ENCODE assay signal across 26 cellular contexts in the genomic region with DNA sequence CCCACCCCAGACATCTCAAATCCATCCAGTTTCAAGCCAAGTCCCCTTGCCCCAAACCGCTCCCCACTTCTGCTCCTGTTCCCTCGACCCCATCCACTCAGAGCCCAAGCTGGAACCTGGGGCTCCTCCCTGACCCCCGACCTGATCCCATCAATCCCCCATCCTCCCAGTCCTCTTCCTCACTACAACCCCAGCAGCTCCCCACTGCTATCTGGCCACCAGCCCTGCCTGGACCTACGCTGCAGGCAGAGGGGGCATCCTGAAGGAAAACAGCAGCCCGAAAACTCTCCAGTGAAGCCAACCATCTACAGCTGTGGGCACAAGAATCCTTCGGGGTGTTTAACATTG. TPM values are rescaled to one million over a fixed set of nuclear protein-coding genes. Genes with fewer than 3 reads are reported as not detected.
DNase-seq lines count a peak whose midpoint lies in the region; ATAC-seq, FAIRE-seq and TF ChIP-seq lines count a peak whose summit lies in the region.
"Had no signal": no experiment of that assay in that cellular context is flagged by ENCODE, and none has a peak within 500 bp of the region (broad histone marks: within the 10 kb centered on the region; RNA-seq: fewer than 3 reads in every experiment).

No MANE protein-coding gene starts in this region.

- H3K4me3 Mint-ChIP-seq in endodermal cell = no peak overlapping the region
- H3K4me3 Mint-ChIP-seq: CD4-positive, alpha-beta memory T cell had no signal

- no peaks in the 10 kb centered on the region for H4K20me1 ChIP-seq in HepG2 (ENCODE audit: insufficient read depth, low read length)
- no peaks in the 10 kb centered on the region for H4K20me1 ChIP-seq in hepatocyte (ENCODE audit: insufficient read depth, poor library complexity, severe bottlenecking)

- H3K9me2 ChIP-seq in hepatocyte (replicated peaks; ENCODE audit: insufficient read depth) = no peaks in the 10 kb centered on the region

- TF ChIP-seq EP300 in HepG2 (IDR thresholded peaks at IDR 0.05; ENCODE audit: low read depth in 2 of 2, low read length in 2 of 2) (no peak), HepG2 (CRISPR knock-in tag; IDR thresholded peaks at IDR 0.05; ENCODE audit: borderline replicate concordance) (no peak)

- H3K4me2 ChIP-seq in HepG2 (ENCODE audit: low read depth, low read length) = no peak overlapping the region
- H3K4me2 ChIP-seq in hepatocyte = no peak overlapping the region
- H3K4me2 ChIP-seq: BLaER1 had no signal

- no peak overlapping the region for H3K27ac Mint-ChIP-seq in endodermal cell

- in situ Hi-C loops in HepG2 (cut with HindIII; ENCODE audit: extremely low pct_ligation_motif_present, low pct_unique_long_range_greater_than_20kb) = no loop called here

- POLR2A ChIA-PET in HepG2 (lab: Yijun Ruan, JAX) = interaction anchor here (1.1 kb wide), 1 partner anchor 132 kb away, joined by 4 read pairs; a partner anchor contains a TSS

- peaks cover 4% of the 10 kb centered on the region for H3K27me3 Mint-ChIP-seq in endodermal cell (ENCODE audit: insufficient read depth)

- H3K9ac ChIP-seq in HepG2 (ENCODE audit: insufficient read depth, low read depth, low read length) (no peak overlapping the region), endodermal cell (ENCODE audit: extremely low read depth, low read length, poor library complexity, severe bottlenecking) (no peak overlapping the region)
- H3K9ac ChIP-seq: BLaER1, GM23248 had no signal

- CTCF ChIA-PET in HepG2 (lab: Yijun Ruan, JAX; ENCODE audit: low intra/inter-chr PET ratio, low total read pairs) = no interaction called here

- ATAC-seq in Right ventricle myocardium inferior (no peak), Right ventricle myocardium superior (ENCODE audit: poor library complexity) (no peak), HepG2 (no peak)
- ATAC-seq: GM12878 had no signal

- H3K27ac ChIP-seq in adrenal gland (peak overlapping the region; percentile 19 to 86 (median 78)), HepG2 (ENCODE audit: extremely low read length, insufficient read depth, low read length) (no peak overlapping the region), hepatocyte (no peak overlapping the region), endodermal cell (ENCODE audit: low read depth, low read length) (no peak overlapping the region)
- H3K27ac ChIP-seq: BLaER1, GM23248, HL-60 had no signal

- no peak for FAIRE-seq in HepG2 (lab: Jason Lieb, UNC)
- FAIRE-seq: GM12878, GM19239 had no signal

- H3K4me1 Mint-ChIP-seq in endodermal cell = peaks cover 9% of the 10 kb centered on the region

- DNase-seq in Right ventricle myocardium inferior (ENCODE audit: missing footprints) (peak; percentile 3), Right ventricle myocardium superior (no peak), adrenal gland (no peak), HepG2 (ENCODE audit: low spot score) (no peak), hepatocyte (ENCODE audit: low spot score) (no peak), DMS153 (lab: John Stamatoyannopoulos, UW) (no peak), endodermal cell (no peak)
- DNase-seq: 8988T; Calu3; CD4-positive, alpha-beta memory T cell; DMS53; DND-41; EL; GM23248; IMR-90 had no signal

- no peak for TF ChIP-seq POLR2A in adrenal gland (IDR thresholded peaks at IDR 0.05)
- TF ChIP-seq POLR2A in HepG2 (IDR thresholded peaks at IDR 0.05; ENCODE audit: insufficient read depth in 1 of 2, low read depth in 2 of 2, low read length in 2 of 2) = no peak

- no peak for TF ChIP-seq RAD21 in HepG2 (CRISPR knock-in tag; IDR thresholded peaks at IDR 0.05)

- peaks cover 43 to 57% of the 10 kb centered on the region in 2 donors for H3K4me1 ChIP-seq in adrenal gland (replicated peaks in 1 of 2)
- peaks cover 51% of the 10 kb centered on the region for H3K4me1 ChIP-seq in HepG2 (ENCODE audit: insufficient read depth, low read length)
- H3K4me1 ChIP-seq in hepatocyte (ENCODE audit: insufficient read depth) = peaks cover 6% of the 10 kb centered on the region
- H3K4me1 ChIP-seq in endodermal cell (ENCODE audit: control insufficient read depth, insufficient read depth, low read length) = no peaks in the 10 kb centered on the region

- BruUV-seq in HepG2 (replicated peaks; lab: Mats Ljungman, UMichigan) = no TSS peak

- H3K27me3 ChIP-seq in adrenal gland (no peaks in the 10 kb centered on the region), HepG2 (ENCODE audit: control insufficient read depth in 1 of 2, insufficient read depth in 2 of 2, low read length in 2 of 2) (no peaks in the 10 kb centered on the region; a peak in 1 of 5 replicates), hepatocyte (no peaks in the 10 kb centered on the region), endodermal cell (ENCODE audit: control insufficient read depth, insufficient read depth, low read length, poor library complexity, severe bottlenecking) (no peaks in the 10 kb centered on the region)
- H3K27me3 ChIP-seq: BLaER1 had no signal

- H3K9me3 ChIP-seq in adrenal gland (replicated peaks in 1 of 3) = no peaks in the 10 kb centered on the region
- no peaks in the 10 kb centered on the region for H3K9me3 ChIP-seq in HepG2 (ENCODE audit: low read length)
- no peaks in the 10 kb centered on the region for H3K9me3 ChIP-seq in hepatocyte (ENCODE audit: low read depth)
- H3K9me3 ChIP-seq in endodermal cell (ENCODE audit: control insufficient read depth, low read length) = no peaks in the 10 kb centered on the region
- H3K9me3 ChIP-seq: BLaER1, HAP-1 had no signal

- H2AFZ ChIP-seq in HepG2 (ENCODE audit: low read length) = no peak overlapping the region
- H2AFZ ChIP-seq in hepatocyte = no peak overlapping the region
- H2AFZ ChIP-seq: GM23248 had no signal

- no peaks in the 10 kb centered on the region for H3K9me3 Mint-ChIP-seq in endodermal cell

- H3K4me3 ChIP-seq in adrenal gland = peak overlapping the region in 1 of 4 donors; percentile 32
- H3K4me3 ChIP-seq in HepG2 (replicated peaks in 1 of 3; ENCODE audit: insufficient read depth in 1 of 3, low read depth in 2 of 3, low read length in 3 of 3) = no peak overlapping the region
- no peak overlapping the region for H3K4me3 ChIP-seq in hepatocyte
- H3K4me3 ChIP-seq in endodermal cell (ENCODE audit: low read length) = no peak overlapping the region
- H3K4me3 ChIP-seq: BLaER1, GM12878, GM23248, HAP-1 had no signal

- peaks cover 0 to 6% of the 10 kb centered on the region in 2 donors for H3K36me3 ChIP-seq in adrenal gland (replicated peaks in 1 of 2)
- peaks cover 3 to 4% of the 10 kb centered on the region in 2 experiments; a peak in 2 of 5 replicates for H3K36me3 ChIP-seq in HepG2 (replicated peaks in 1 of 2; ENCODE audit: control insufficient read depth in 1 of 2, insufficient read depth in 2 of 2, low read length in 2 of 2)
- no peaks in the 10 kb centered on the region for H3K36me3 ChIP-seq in hepatocyte (replicated peaks; ENCODE audit: insufficient read depth, low read depth)
- H3K36me3 ChIP-seq in endodermal cell (ENCODE audit: control insufficient read depth, insufficient read depth, low read length) = peaks cover 8% of the 10 kb centered on the region
- H3K36me3 ChIP-seq: HAP-1 had no signal

- peaks cover 7% of the 10 kb centered on the region for H3K36me3 Mint-ChIP-seq in endodermal cell (ENCODE audit: low read depth)

- 44 to 66% (median 48%) methylated on average over 6 of the region's 6 CpGs for WGBS in adrenal gland, 4 donors
- WGBS in HepG2 (ENCODE audit: low lambda C conversion rate) = 89% methylated on average over 6 of the region's 6 CpGs
- WGBS in hepatocyte (ENCODE audit: low lambda C conversion rate, missing lambda C conversion rate) = 96% methylated on average over 5 of the region's 6 CpGs
- WGBS in endodermal cell (ENCODE audit: insufficient coverage in 1 of 2, insufficient read length in 1 of 2), 2 experiments = 92% methylated on average over 2 to 6 of the region's 6 CpGs

- TF ChIP-seq CTCF in adrenal gland (IDR thresholded peaks at IDR 0.05) (no peak), HepG2 (CRISPR knock-in tag; IDR thresholded peaks at IDR 0.05) (no peak), hepatocyte (IDR thresholded peaks at IDR 0.05; ENCODE audit: poor library complexity) (no peak), endodermal cell (conservative IDR thresholded peaks at IDR 0.05) (no peak)

- H3K79me2 ChIP-seq in HepG2 (ENCODE audit: insufficient read depth, low read length) (peaks cover 11% of the 10 kb centered on the region), hepatocyte (no peaks in the 10 kb centered on the region)

- intact Hi-C loops in Right ventricle myocardium inferior (cut with DNase I) (no loop called here), Right ventricle myocardium superior (cut with DNase I) (no loop called here), adrenal gland (cut with DNase I) (no loop called here), HepG2 (cut with micrococcal nuclease; ENCODE audit: unreplicated experiment) (loop anchor here (10.0 kb wide), 1 partner anchor 214 kb away; no protein-coding TSS in a partner anchor)

RNA-seq across cellular contexts. Expression of a gene that starts 3.9 kb away (rescaled TPM):
- 4.3 TPM for total RNA-seq in Right ventricle myocardium inferior
- 4.6 TPM for total RNA-seq in Right ventricle myocardium superior
- total RNA-seq in adrenal gland = 100 to 1,000 TPM; 314 to 693 (median 494) TPM
- 100 to 1,000 TPM; 159 to 405 (median 254) TPM for polyA plus RNA-seq in adrenal gland
- 99.0 and 116 TPM in 2 replicates for total RNA-seq in HepG2 (2016; rRNA removed; fragmentation: Illumina TruSeq; extraction: Trizol)
- 17.2 and 18.6 TPM in 2 replicates for total RNA-seq in HepG2 (2016; cell fraction: cytosol; rRNA removed; fragmentation: Illumina TruSeq; extraction: Trizol; ENCODE audit: low read depth)
- total RNA-seq in HepG2 (2016; cell fraction: insoluble cytoplasmic fraction; rRNA removed; fragmentation: Illumina TruSeq; extraction: Trizol) = 96.0 and 122 TPM in 2 replicates
- 33.1 and 34.8 TPM in 2 replicates for total RNA-seq in HepG2 (2016; cell fraction: membrane; rRNA removed; fragmentation: Illumina TruSeq; extraction: Trizol)
- total RNA-seq in HepG2 (2016; cell fraction: nucleus; rRNA removed; fragmentation: Illumina TruSeq; extraction: Trizol) = 59.6 and 66.9 TPM in 2 replicates
- 23.4 and 27.7 TPM in 2 replicates for polyA plus RNA-seq in HepG2 (2011; rRNA removed)
- polyA plus RNA-seq in HepG2 (2011; cell fraction: cytosol; rRNA removed) = 25.9 and 36.5 TPM in 2 replicates
- polyA plus RNA-seq in HepG2 (2011; cell fraction: nucleus; rRNA removed) = 50.2 and 50.3 TPM in 2 replicates
- polyA plus RNA-seq in HepG2 (2012) = 12.3 and 15.3 TPM in 2 replicates
- 13.6 and 16.1 TPM in 2 replicates for polyA plus RNA-seq in HepG2 (2016; cell fraction: cytosol; fragmentation: Illumina TruSeq; extraction: Trizol; ENCODE audit: low read depth)
- 83.4 and 93.7 TPM in 2 replicates for polyA plus RNA-seq in HepG2 (2016; cell fraction: insoluble cytoplasmic fraction; fragmentation: Illumina TruSeq; extraction: Trizol; ENCODE audit: low read depth)
- polyA plus RNA-seq in HepG2 (2016; cell fraction: membrane; fragmentation: Illumina TruSeq; extraction: Trizol; ENCODE audit: low read depth) = 21.8 and 25.0 TPM in 2 replicates
- polyA plus RNA-seq in HepG2 (2016; cell fraction: nucleus; fragmentation: Illumina TruSeq; extraction: Trizol; ENCODE audit: insufficient read depth, low read depth) = 111 and 113 TPM in 2 replicates
- polyA minus RNA-seq in HepG2 (2011; rRNA and poly(A)+ RNA removed; ENCODE audit: low replicate concordance) = 11.0 and 40.8 TPM in 2 replicates
- 14.0 and 15.4 TPM in 2 replicates for polyA minus RNA-seq in HepG2 (2011; cell fraction: cytosol; rRNA and poly(A)+ RNA removed)
- 10.0 and 10.6 TPM in 2 replicates for polyA minus RNA-seq in HepG2 (2011; cell fraction: nucleus; rRNA and poly(A)+ RNA removed)
- total RNA-seq in hepatocyte = 9.3 and 12.2 TPM in 2 replicates
- 14.2 and 17.8 TPM in 2 replicates for polyA plus RNA-seq in hepatocyte
- total RNA-seq in endodermal cell = 10 to 100 TPM; 17.3 to 19.4 TPM
- 14.8 TPM for polyA plus RNA-seq in endodermal cell (2013, experiment 1 of 2)
- 13.9 TPM for polyA plus RNA-seq in endodermal cell (2013, experiment 2 of 2)

RNA-seq across cellular contexts. Expression of a gene that starts 9.2 kb away (rescaled TPM):
- 1.2 TPM for total RNA-seq in Right ventricle myocardium inferior
- total RNA-seq in Right ventricle myocardium superior = 0.65 TPM
- 10 to 100 TPM in 1 of 8 donors, 1 to 10 TPM in 6, under 1 TPM in 1; 0.42 to 16.4 (median 2.9) TPM for total RNA-seq in adrenal gland
- polyA plus RNA-seq in adrenal gland = 1 to 10 TPM in 2 of 3 donors, under 1 TPM in 1; 0.70 to 6.1 (median 3.2) TPM
- total RNA-seq in HepG2 (2016; rRNA removed; fragmentation: Illumina TruSeq; extraction: Trizol) = 0.11 TPM in 1 of 2 replicates, not detected in the other
- not detected in 2 replicates for total RNA-seq in HepG2 (2016; cell fraction: cytosol; rRNA removed; fragmentation: Illumina TruSeq; extraction: Trizol; ENCODE audit: low read depth)
- 0.15 TPM in 1 of 2 replicates, not detected in the other for total RNA-seq in HepG2 (2016; cell fraction: insoluble cytoplasmic fraction; rRNA removed; fragmentation: Illumina TruSeq; extraction: Trizol)
- not detected in 2 replicates for total RNA-seq in HepG2 (2016; cell fraction: membrane; rRNA removed; fragmentation: Illumina TruSeq; extraction: Trizol)
- 0.28 and 0.44 TPM in 2 replicates for total RNA-seq in HepG2 (2016; cell fraction: nucleus; rRNA removed; fragmentation: Illumina TruSeq; extraction: Trizol)
- polyA plus RNA-seq in HepG2 (2011; rRNA removed) = 0.03 and 0.07 TPM in 2 replicates
- polyA plus RNA-seq in HepG2 (2011; cell fraction: cytosol; rRNA removed) = 0.01 TPM in 2 replicates
- polyA plus RNA-seq in HepG2 (2011; cell fraction: nucleus; rRNA removed) = 0.17 and 0.29 TPM in 2 replicates
- 0.03 and 0.08 TPM in 2 replicates for polyA plus RNA-seq in HepG2 (2012)
- polyA plus RNA-seq in HepG2 (2016; cell fraction: cytosol; fragmentation: Illumina TruSeq; extraction: Trizol; ENCODE audit: low read depth) = not detected in 2 replicates
- polyA plus RNA-seq in HepG2 (2016; cell fraction: insoluble cytoplasmic fraction; fragmentation: Illumina TruSeq; extraction: Trizol; ENCODE audit: low read depth) = not detected in 2 replicates
- polyA plus RNA-seq in HepG2 (2016; cell fraction: membrane; fragmentation: Illumina TruSeq; extraction: Trizol; ENCODE audit: low read depth) = not detected in 2 replicates
- 0.15 and 0.44 TPM in 2 replicates for polyA plus RNA-seq in HepG2 (2016; cell fraction: nucleus; fragmentation: Illumina TruSeq; extraction: Trizol; ENCODE audit: insufficient read depth, low read depth)
- 0.14 TPM in 1 of 2 replicates, not detected in the other for polyA minus RNA-seq in HepG2 (2011; rRNA and poly(A)+ RNA removed; ENCODE audit: low replicate concordance)
- polyA minus RNA-seq in HepG2 (2011; cell fraction: cytosol; rRNA and poly(A)+ RNA removed) = not detected in 2 replicates
- polyA minus RNA-seq in HepG2 (2011; cell fraction: nucleus; rRNA and poly(A)+ RNA removed) = 0.52 TPM in 1 of 2 replicates, not detected in the other
- total RNA-seq in hepatocyte = not detected in 2 replicates
- 0.13 and 0.27 TPM in 2 replicates for polyA plus RNA-seq in hepatocyte
- under 1 TPM; 0.24 to 0.31 TPM for total RNA-seq in endodermal cell
- 0.36 TPM for polyA plus RNA-seq in endodermal cell (2013, experiment 1 of 2)
- polyA plus RNA-seq in endodermal cell (2013, experiment 2 of 2) = 0.33 TPM
- total RNA-seq: Calu3, GM23248, IMR-90 had no signal
- polyA plus RNA-seq: AG04450; CD14-positive monocyte; CD4-positive, alpha-beta memory T cell; GM23248 had no signal

RNA-seq across cellular contexts. Expression of a gene that starts 24.6 kb away (rescaled TPM):
- total RNA-seq in Right ventricle myocardium inferior = 0.19 TPM
- total RNA-seq in Right ventricle myocardium superior = not detected
- 10 to 100 TPM in 4 of 8 donors, 1 to 10 TPM in 4; 1.7 to 12.4 (median 8.7) TPM for total RNA-seq in adrenal gland
- 1 to 10 TPM in 2 of 3 donors, under 1 TPM in 1; 0.92 to 5.1 (median 2.9) TPM for polyA plus RNA-seq in adrenal gland
- 0.11 TPM in 1 of 2 replicates, not detected in the other for total RNA-seq in HepG2 (2016; rRNA removed; fragmentation: Illumina TruSeq; extraction: Trizol)
- 0.09 TPM in 1 of 2 replicates, not detected in the other for total RNA-seq in HepG2 (2016; cell fraction: cytosol; rRNA removed; fragmentation: Illumina TruSeq; extraction: Trizol; ENCODE audit: low read depth)
- total RNA-seq in HepG2 (2016; cell fraction: insoluble cytoplasmic fraction; rRNA removed; fragmentation: Illumina TruSeq; extraction: Trizol) = 0.11 TPM in 1 of 2 replicates, not detected in the other
- total RNA-seq in HepG2 (2016; cell fraction: membrane; rRNA removed; fragmentation: Illumina TruSeq; extraction: Trizol) = not detected in 2 replicates
- total RNA-seq in HepG2 (2016; cell fraction: nucleus; rRNA removed; fragmentation: Illumina TruSeq; extraction: Trizol) = 0.28 TPM in 1 of 2 replicates, not detected in the other
- 0.11 and 0.20 TPM in 2 replicates for polyA plus RNA-seq in HepG2 (2011; rRNA removed)
- polyA plus RNA-seq in HepG2 (2011; cell fraction: cytosol; rRNA removed) = 0.14 and 0.15 TPM in 2 replicates
- polyA plus RNA-seq in HepG2 (2011; cell fraction: nucleus; rRNA removed) = 0.47 and 1.1 TPM in 2 replicates
- not detected in 2 replicates for polyA plus RNA-seq in HepG2 (2012)
- 0.18 TPM in 1 of 2 replicates, not detected in the other for polyA plus RNA-seq in HepG2 (2016; cell fraction: cytosol; fragmentation: Illumina TruSeq; extraction: Trizol; ENCODE audit: low read depth)
- polyA plus RNA-seq in HepG2 (2016; cell fraction: insoluble cytoplasmic fraction; fragmentation: Illumina TruSeq; extraction: Trizol; ENCODE audit: low read depth) = 0.10 TPM in 1 of 2 replicates, not detected in the other
- polyA plus RNA-seq in HepG2 (2016; cell fraction: membrane; fragmentation: Illumina TruSeq; extraction: Trizol; ENCODE audit: low read depth) = not detected in 2 replicates
- polyA plus RNA-seq in HepG2 (2016; cell fraction: nucleus; fragmentation: Illumina TruSeq; extraction: Trizol; ENCODE audit: insufficient read depth, low read depth) = not detected in 2 replicates
- 0.32 TPM in 1 of 2 replicates, not detected in the other for polyA minus RNA-seq in HepG2 (2011; rRNA and poly(A)+ RNA removed; ENCODE audit: low replicate concordance)
- polyA minus RNA-seq in HepG2 (2011; cell fraction: cytosol; rRNA and poly(A)+ RNA removed) = not detected in 2 replicates
- polyA minus RNA-seq in HepG2 (2011; cell fraction: nucleus; rRNA and poly(A)+ RNA removed) = not detected in 2 replicates
- 4.0 and 4.2 TPM in 2 replicates for total RNA-seq in hepatocyte
- 1.4 and 4.3 TPM in 2 replicates for polyA plus RNA-seq in hepatocyte
- 1 to 10 TPM; 4.7 to 5.7 TPM for total RNA-seq in endodermal cell
- 0.68 TPM for polyA plus RNA-seq in endodermal cell (2013, experiment 1 of 2)
- polyA plus RNA-seq in endodermal cell (2013, experiment 2 of 2) = 0.33 TPM
- total RNA-seq: A673; Calu3; CD4-positive, alpha-beta memory T cell; G401; GM12878; GM23248; H4; HT1080; IMR-90 had no signal
- polyA plus RNA-seq: AG04450; CD14-positive monocyte; CD4-positive, alpha-beta memory T cell; GM12878; GM23248; IMR-90 had no signal

RNA-seq across cellular contexts. Expression of a gene that starts 54.2 kb away (rescaled TPM):
- total RNA-seq in Right ventricle myocardium inferior = not detected
- total RNA-seq in Right ventricle myocardium superior = not detected
- total RNA-seq in adrenal gland = 1 to 10 TPM in 6 of 8 donors, under 1 TPM in 2; 0.42 to 2.3 (median 1.3) TPM
- under 1 TPM; 0.40 to 0.72 (median 0.40) TPM for polyA plus RNA-seq in adrenal gland
- total RNA-seq in HepG2 (2016; rRNA removed; fragmentation: Illumina TruSeq; extraction: Trizol) = 0.04 TPM in 1 of 2 replicates, not detected in the other
- not detected in 2 replicates for total RNA-seq in HepG2 (2016; cell fraction: cytosol; rRNA removed; fragmentation: Illumina TruSeq; extraction: Trizol; ENCODE audit: low read depth)
- not detected in 2 replicates for total RNA-seq in HepG2 (2016; cell fraction: insoluble cytoplasmic fraction; rRNA removed; fragmentation: Illumina TruSeq; extraction: Trizol)
- total RNA-seq in HepG2 (2016; cell fraction: membrane; rRNA removed; fragmentation: Illumina TruSeq; extraction: Trizol) = not detected in 2 replicates
- total RNA-seq in HepG2 (2016; cell fraction: nucleus; rRNA removed; fragmentation: Illumina TruSeq; extraction: Trizol) = not detected in 2 replicates
- polyA plus RNA-seq in HepG2 (2011; rRNA removed) = not detected in 2 replicates
- 0.01 TPM in 1 of 2 replicates, not detected in the other for polyA plus RNA-seq in HepG2 (2011; cell fraction: cytosol; rRNA removed)
- polyA plus RNA-seq in HepG2 (2011; cell fraction: nucleus; rRNA removed) = 0.03 and 0.08 TPM in 2 replicates
- not detected in 2 replicates for polyA plus RNA-seq in HepG2 (2012)
- not detected in 2 replicates for polyA plus RNA-seq in HepG2 (2016; cell fraction: cytosol; fragmentation: Illumina TruSeq; extraction: Trizol; ENCODE audit: low read depth)
- polyA plus RNA-seq in HepG2 (2016; cell fraction: insoluble cytoplasmic fraction; fragmentation: Illumina TruSeq; extraction: Trizol; ENCODE audit: low read depth) = not detected in 2 replicates
- not detected in 2 replicates for polyA plus RNA-seq in HepG2 (2016; cell fraction: membrane; fragmentation: Illumina TruSeq; extraction: Trizol; ENCODE audit: low read depth)
- polyA plus RNA-seq in HepG2 (2016; cell fraction: nucleus; fragmentation: Illumina TruSeq; extraction: Trizol; ENCODE audit: insufficient read depth, low read depth) = not detected in 2 replicates
- polyA minus RNA-seq in HepG2 (2011; rRNA and poly(A)+ RNA removed; ENCODE audit: low replicate concordance) = 0.05 TPM in 1 of 2 replicates, not detected in the other
- not detected in 2 replicates for polyA minus RNA-seq in HepG2 (2011; cell fraction: cytosol; rRNA and poly(A)+ RNA removed)
- polyA minus RNA-seq in HepG2 (2011; cell fraction: nucleus; rRNA and poly(A)+ RNA removed) = 0.12 and 0.13 TPM in 2 replicates
- 0.48 and 1.6 TPM in 2 replicates for total RNA-seq in hepatocyte
- polyA plus RNA-seq in hepatocyte = 0.46 and 0.65 TPM in 2 replicates
- total RNA-seq in endodermal cell = under 1 TPM; 0.11 to 0.13 TPM
- 0.32 TPM for polyA plus RNA-seq in endodermal cell (2013, experiment 1 of 2)
- 0.25 TPM for polyA plus RNA-seq in endodermal cell (2013, experiment 2 of 2)
- total RNA-seq: A673; Calu3; CD4-positive, alpha-beta memory T cell; GM23248; HT1080; IMR-90 had no signal
- polyA plus RNA-seq: AG04450; CD14-positive monocyte; CD4-positive, alpha-beta memory T cell; GM23248; IMR-90 had no signal

RNA-seq across cellular contexts. Expression of a gene that starts 55.2 kb away (rescaled TPM):
- not detected for total RNA-seq in Right ventricle myocardium inferior
- total RNA-seq in Right ventricle myocardium superior = not detected
- total RNA-seq in adrenal gland = not detected
- under 1 TPM in 1 of 3 donors, not detected in 2; 0.03 TPM for polyA plus RNA-seq in adrenal gland
- not detected in 2 replicates for total RNA-seq in HepG2 (2016; rRNA removed; fragmentation: Illumina TruSeq; extraction: Trizol)
- not detected in 2 replicates for total RNA-seq in HepG2 (2016; cell fraction: cytosol; rRNA removed; fragmentation: Illumina TruSeq; extraction: Trizol; ENCODE audit: low read depth)
- total RNA-seq in HepG2 (2016; cell fraction: insoluble cytoplasmic fraction; rRNA removed; fragmentation: Illumina TruSeq; extraction: Trizol) = not detected in 2 replicates
- not detected in 2 replicates for total RNA-seq in HepG2 (2016; cell fraction: membrane; rRNA removed; fragmentation: Illumina TruSeq; extraction: Trizol)
- total RNA-seq in HepG2 (2016; cell fraction: nucleus; rRNA removed; fragmentation: Illumina TruSeq; extraction: Trizol) = not detected in 2 replicates
- not detected in 2 replicates for polyA plus RNA-seq in HepG2 (2011; rRNA removed)
- polyA plus RNA-seq in HepG2 (2011; cell fraction: cytosol; rRNA removed) = not detected in 2 replicates
- 0.06 TPM in 1 of 2 replicates, not detected in the other for polyA plus RNA-seq in HepG2 (2011; cell fraction: nucleus; rRNA removed)
- polyA plus RNA-seq in HepG2 (2012) = not detected in 2 replicates
- polyA plus RNA-seq in HepG2 (2016; cell fraction: cytosol; fragmentation: Illumina TruSeq; extraction: Trizol; ENCODE audit: low read depth) = not detected in 2 replicates
- not detected in 2 replicates for polyA plus RNA-seq in HepG2 (2016; cell fraction: insoluble cytoplasmic fraction; fragmentation: Illumina TruSeq; extraction: Trizol; ENCODE audit: low read depth)
- polyA plus RNA-seq in HepG2 (2016; cell fraction: membrane; fragmentation: Illumina TruSeq; extraction: Trizol; ENCODE audit: low read depth) = not detected in 2 replicates
- polyA plus RNA-seq in HepG2 (2016; cell fraction: nucleus; fragmentation: Illumina TruSeq; extraction: Trizol; ENCODE audit: insufficient read depth, low read depth) = not detected in 2 replicates
- polyA minus RNA-seq in HepG2 (2011; rRNA and poly(A)+ RNA removed; ENCODE audit: low replicate concordance) = not detected in 2 replicates
- not detected in 2 replicates for polyA minus RNA-seq in HepG2 (2011; cell fraction: cytosol; rRNA and poly(A)+ RNA removed)
- not detected in 2 replicates for polyA minus RNA-seq in HepG2 (2011; cell fraction: nucleus; rRNA and poly(A)+ RNA removed)
- total RNA-seq in hepatocyte = 0.16 and 1.1 TPM in 2 replicates
- polyA plus RNA-seq in hepatocyte = 0.19 TPM in 1 of 2 replicates, not detected in the other
- total RNA-seq in endodermal cell = not detected
- not detected for polyA plus RNA-seq in endodermal cell (2013, experiment 1 of 2)
- not detected for polyA plus RNA-seq in endodermal cell (2013, experiment 2 of 2)
- total RNA-seq: A673; Calu3; CD4-positive, alpha-beta memory T cell; G401; GM12878; GM23248; H4; HT1080; IMR-90 had no signal
- polyA plus RNA-seq: AG04450; CD14-positive monocyte; CD4-positive, alpha-beta memory T cell; GM12878; GM23248; IMR-90 had no signal

Comparison
In these comparisons a context has a peak if more than half of its experiments do, and no peak if none do; other contexts are left out.
1. H3K27ac ChIP-seq: peak in adrenal gland (5 of 5); none in HepG2 (single experiment), hepatocyte (single experiment) and endodermal cell (single experiment).